Comparison of ENCODE assay signal across 25 cellular contexts in the genomic region with DNA sequence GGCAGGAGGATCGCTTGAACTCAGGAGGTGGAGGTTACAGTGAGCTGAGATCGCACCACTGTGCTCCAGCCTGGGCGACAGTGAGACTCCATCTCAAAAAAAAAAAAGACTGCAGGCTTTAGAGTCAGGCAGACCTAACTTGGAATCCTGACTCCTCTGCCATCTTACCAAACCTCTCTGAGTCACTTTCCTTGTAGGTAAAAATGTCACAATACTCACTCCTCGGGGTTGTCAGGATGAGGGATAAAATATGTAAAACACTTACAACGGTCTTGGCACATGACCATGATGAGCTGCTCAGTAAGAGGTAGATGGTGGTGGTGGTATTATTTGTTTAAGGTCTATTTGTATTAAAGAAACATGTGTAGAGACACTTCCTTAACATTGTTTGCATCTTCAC.
"Had no signal": no experiment of that assay in that cellular context is flagged by ENCODE, and none has a peak within 500 bp of the region (broad histone marks: within the 10 kb centered on the region; RNA-seq: fewer than 3 reads in every experiment).

No MANE protein-coding gene starts in this region.

- H3K9me3 Mint-ChIP-seq: nephron progenitor cell; stimulated activated effector memory CD8-positive, alpha-beta T cell treated with anti-CD3 and anti-CD28 coated beads, Interleukin-12 subunit alpha, Interleukin-12 subunit beta, amount 100 ng/mL, for 72 hours had no signal

- H3K27me3 ChIP-seq: gastroesophageal sphincter, hepatocyte, left lung, sigmoid colon, thyroid gland, upper lobe of right lung had no signal

- H3K4me3 ChIP-seq: gastroesophageal sphincter, heart left ventricle, hepatocyte, left lung, psoas muscle, sigmoid colon, stomach, thyroid gland, upper lobe of right lung had no signal

- DNase-seq: cerebellar nuclear complex; cortex of kidney; effector memory CD8-positive, alpha-beta T cell; foreskin keratinocyte; heart left ventricle; left cardiac atrium; left lung; mesendoderm; midbrain; naive thymus-derived CD8-positive, alpha-beta T cell; nephron progenitor cell; nucleus accumbens; psoas muscle; right cardiac atrium; sigmoid colon; stimulated activated CD4-positive, alpha-beta T cell treated with anti-CD3 and anti-CD28 coated beads, Interleukin-2, amount 100 ng/mL, for 24 hours; stimulated activated CD4-positive, alpha-beta T cell treated with anti-CD3 and anti-CD28 coated beads, Interleukin-4, amount 100 ng/mL, for 24 hours; stimulated activated naive CD4-positive, alpha-beta T cell treated with Interleukin-2 at 50 U/mL for 16 hours; stomach; thyroid gland; upper lobe of right lung had no signal

- H3K36me3 ChIP-seq: gastroesophageal sphincter, heart left ventricle, left lung, sigmoid colon, stomach, thyroid gland, upper lobe of right lung had no signal

- H3K27ac ChIP-seq: foreskin keratinocyte, gastroesophageal sphincter, heart left ventricle, hepatocyte, left lung, psoas muscle, sigmoid colon, stomach, thyroid gland, upper lobe of right lung had no signal

- H3K27ac Mint-ChIP-seq: effector memory CD8-positive, alpha-beta T cell; naive thymus-derived CD8-positive, alpha-beta T cell; nephron progenitor cell; stimulated activated effector memory CD8-positive, alpha-beta T cell treated with anti-CD3 and anti-CD28 coated beads, Interleukin-12 subunit alpha, Interleukin-12 subunit beta, amount 100 ng/mL, for 72 hours had no signal

- H3K4me1 Mint-ChIP-seq: naive thymus-derived CD8-positive, alpha-beta T cell; nephron progenitor cell; stimulated activated effector memory CD8-positive, alpha-beta T cell treated with anti-CD3 and anti-CD28 coated beads, Interleukin-12 subunit alpha, Interleukin-12 subunit beta, amount 100 ng/mL, for 72 hours had no signal

- H3K36me3 Mint-ChIP-seq: naive thymus-derived CD8-positive, alpha-beta T cell; stimulated activated effector memory CD8-positive, alpha-beta T cell treated with anti-CD3 and anti-CD28 coated beads, Interleukin-12 subunit alpha, Interleukin-12 subunit beta, amount 100 ng/mL, for 72 hours had no signal

- FAIRE-seq: endometrium had no signal

- H3K9me3 ChIP-seq: left lung, psoas muscle, thyroid gland, upper lobe of right lung had no signal

- H3K4me1 ChIP-seq: foreskin keratinocyte, gastroesophageal sphincter, heart left ventricle, left lung, psoas muscle, sigmoid colon, stomach, thyroid gland, upper lobe of right lung had no signal

- H3K4me3 Mint-ChIP-seq: effector memory CD8-positive, alpha-beta T cell; naive thymus-derived CD8-positive, alpha-beta T cell; nephron progenitor cell; stimulated activated effector memory CD8-positive, alpha-beta T cell treated with anti-CD3 and anti-CD28 coated beads, Interleukin-12 subunit alpha, Interleukin-12 subunit beta, amount 100 ng/mL, for 72 hours had no signal
